In genomic region chr22:40044870-40045834, GRCh38 we compare ENCODE assay signal across 1 cellular context.
TF ChIP-seq lines count a peak whose summit lies in the region.

No MANE protein-coding gene starts in this region.

TF ChIP-seq in SK-N-SH, 30 proteins besides CTCF, POLR2A, EP300 and RAD21 (continued from another document):
- no peak for TF ChIP-seq USF1 (IDR thresholded peaks at IDR 0.05; ENCODE audit: borderline replicate concordance, low read depth)
- no peak for TF ChIP-seq FOXM1 (IDR thresholded peaks at IDR 0.05; ENCODE audit: low read depth)
- no peak for TF ChIP-seq GATA2 (CRISPR knock-in tag; IDR thresholded peaks at IDR 0.05)
